In genomic region chr15:41495736-41496599, GRCh38 we compare ENCODE assay signal across 11 cellular contexts. TPM values are rescaled to one million over a fixed set of nuclear protein-coding genes. Genes with fewer than 3 reads are reported as not detected.
DNase-seq lines count a peak whose midpoint lies in the region; ATAC-seq and TF ChIP-seq lines count a peak whose summit lies in the region.
"Had no signal": no experiment of that assay in that cellular context is flagged by ENCODE, and none has a peak within 500 bp of the region (broad histone marks: within the 10 kb centered on the region; RNA-seq: fewer than 3 reads in every experiment).

No MANE protein-coding gene starts in this region.

- 6% methylated on average over 19 of the region's 59 CpGs for WGBS in right lobe of liver (ENCODE audit: insufficient coverage, low coverage, low lambda C conversion rate, missing lambda C conversion rate)
- WGBS in stomach, 5 donors, result 12 to 43% (median 21%) methylated on average over 25 to 59 of the region's 59 CpGs

- peaks cover 0 to 27% (median 2%) of the 10 kb centered on the region in 4 donors for H3K4me1 ChIP-seq in right lobe of liver
- H3K4me1 ChIP-seq in stomach, result peaks cover 42 to 51% (median 44%) of the 10 kb centered on the region in 4 donors

- TF ChIP-seq CTCF in right lobe of liver (IDR thresholded peaks at IDR 0.05) (no peak), stomach (IDR thresholded peaks at IDR 0.05) (no peak)

- no peak overlapping the region for H3K27ac Mint-ChIP-seq in activated CD4-positive, alpha-beta T cell treated with anti-CD3 and anti-CD28 coated beads for 36 hours
- H3K27ac Mint-ChIP-seq in central memory CD8-positive, alpha-beta T cell (ENCODE audit: low read depth), result no peak overlapping the region

- H3K36me3 Mint-ChIP-seq in activated CD4-positive, alpha-beta T cell treated with anti-CD3 and anti-CD28 coated beads for 36 hours (ENCODE audit: low read depth), result no peaks in the 10 kb centered on the region
- peaks cover 3% of the 10 kb centered on the region for H3K36me3 Mint-ChIP-seq in central memory CD8-positive, alpha-beta T cell (ENCODE audit: insufficient read depth)

- H3K4me3 ChIP-seq in right lobe of liver (peak overlapping the region; percentile 29 to 52 (median 32)), stomach (peak overlapping the region; percentile 58 to 76 (median 66))

- H3K27ac ChIP-seq in right lobe of liver (peak overlapping the region; percentile 50 to 80 (median 60)), stomach (peak overlapping the region; percentile 76 to 91 (median 85))
- H3K27ac ChIP-seq: adrenal gland had no signal

- no peak for TF ChIP-seq EP300 in stomach (IDR thresholded peaks at IDR 0.05)

- intact Hi-C loops in activated CD4-positive, alpha-beta T cell treated with anti-CD3 and anti-CD28 coated beads for 36 hours (cut with DNase I, micrococcal nuclease), result no loop called here
- intact Hi-C loops in right lobe of liver (cut with DNase I) (no loop called here), stomach (cut with DNase I; ENCODE audit: low total_unique reads) (no loop called here)

- no peak for DNase-seq in activated CD4-positive, alpha-beta T cell treated with anti-CD3 and anti-CD28 coated beads for 36 hours
- no peak for DNase-seq in activated CD4-positive, alpha-beta T cell treated with anti-CD3 and anti-CD28 coated beads, Interleukin-2, amount 50 U/mL, for 48 hours
- no peak for DNase-seq in central memory CD8-positive, alpha-beta T cell (ENCODE audit: low spot score in 2 of 2)
- peak; percentile 83 to 88 (median 86) for DNase-seq in right lobe of liver
- DNase-seq in stomach, result peak; percentile 89
- no peak for DNase-seq in epidermal melanocyte (ENCODE audit: insufficient read length, low spot score)
- no peak for DNase-seq in Kasumi-1 (lab: John Stamatoyannopoulos, UW)

- H3K27me3 ChIP-seq in right lobe of liver, result no peaks in the 10 kb centered on the region
- peaks cover 0 to 84% (median 22%) of the 10 kb centered on the region in 3 donors for H3K27me3 ChIP-seq in stomach
- H3K27me3 ChIP-seq: adrenal gland had no signal

- H3K4me3 Mint-ChIP-seq in activated CD4-positive, alpha-beta T cell treated with anti-CD3 and anti-CD28 coated beads for 36 hours, result peak overlapping the region; percentile 55
- H3K4me3 Mint-ChIP-seq in central memory CD8-positive, alpha-beta T cell, result peak overlapping the region; percentile 64

- no peak for ATAC-seq in activated CD4-positive, alpha-beta T cell treated with anti-CD3 and anti-CD28 coated beads for 36 hours
- ATAC-seq in central memory CD8-positive, alpha-beta T cell (replicated peaks; ENCODE audit: extremely low read depth, poor library complexity, severe bottlenecking), result no peak
- ATAC-seq in right lobe of liver (peak; percentile 80 to 86 (median 85)), GM21723 (IDR thresholded peaks at IDR 0.05; ENCODE audit: unreplicated experiment) (no peak)

- no peaks in the 10 kb centered on the region for H3K9me3 ChIP-seq in right lobe of liver
- H3K9me3 ChIP-seq in stomach, result no peaks in the 10 kb centered on the region
- H3K9me3 ChIP-seq: adrenal gland had no signal

- no peaks in the 10 kb centered on the region for H3K36me3 ChIP-seq in right lobe of liver
- H3K36me3 ChIP-seq in stomach, result no peaks in the 10 kb centered on the region
- H3K36me3 ChIP-seq: adrenal gland had no signal

- no peaks in the 10 kb centered on the region for H3K9me3 Mint-ChIP-seq in activated CD4-positive, alpha-beta T cell treated with anti-CD3 and anti-CD28 coated beads for 36 hours (ENCODE audit: low read depth)
- no peaks in the 10 kb centered on the region for H3K9me3 Mint-ChIP-seq in central memory CD8-positive, alpha-beta T cell

- CTCF ChIA-PET in activated CD4-positive, alpha-beta T cell treated with anti-CD3 and anti-CD28 coated beads for 36 hours (lab: Charles Lee), result interaction anchor here (0.6 to 1.3 kb wide), 5 partner anchors 9 to 107 kb away, joined by 3 to 5 read pairs (median 3); no protein-coding TSS in a partner anchor

- peaks cover 23% of the 10 kb centered on the region for H3K4me1 Mint-ChIP-seq in activated CD4-positive, alpha-beta T cell treated with anti-CD3 and anti-CD28 coated beads for 36 hours
- H3K4me1 Mint-ChIP-seq in central memory CD8-positive, alpha-beta T cell, result peaks cover 15% of the 10 kb centered on the region

- POLR2A ChIA-PET in activated CD4-positive, alpha-beta T cell treated with anti-CD3 and anti-CD28 coated beads for 36 hours (lab: Charles Lee), result interaction anchor here (0.6 kb wide), 1 partner anchor 135 kb away, joined by 3 read pairs; no protein-coding TSS in a partner anchor

- H3K27me3 Mint-ChIP-seq in activated CD4-positive, alpha-beta T cell treated with anti-CD3 and anti-CD28 coated beads for 36 hours, result peaks cover 58% of the 10 kb centered on the region
- H3K27me3 Mint-ChIP-seq in central memory CD8-positive, alpha-beta T cell, result peaks cover 64% of the 10 kb centered on the region

- TF ChIP-seq POLR2A in right lobe of liver (IDR thresholded peaks at IDR 0.05), result peak; percentile 41
- no peak for TF ChIP-seq POLR2A in stomach (IDR thresholded peaks at IDR 0.05)

RNA-seq across cellular contexts. Expression of gene ITPKA, which starts 2.3 kb away (rescaled TPM):
- total RNA-seq in activated CD4-positive, alpha-beta T cell treated with anti-CD3 and anti-CD28 coated beads for 36 hours, result 1 to 10 TPM; 2.5 to 4.2 TPM
- total RNA-seq in right lobe of liver, result 10 to 100 TPM in 2 of 6 experiments, 1 to 10 TPM in 1, under 1 TPM in 3; 0.60 to 15.5 (median 1.4) TPM
- total RNA-seq in stomach, result 100 to 1,000 TPM in 1 of 5 donors, 10 to 100 TPM in 3, 1 to 10 TPM in 1; 3.6 to 308 (median 30.9) TPM
- 10 to 100 TPM in 1 of 3 donors, 1 to 10 TPM in 2; 3.0 to 35.7 (median 6.8) TPM for polyA plus RNA-seq in stomach
- total RNA-seq: skeletal muscle tissue had no signal

RNA-seq across cellular contexts. Expression of gene LTK, which starts 17.7 kb away (rescaled TPM):
- total RNA-seq in activated CD4-positive, alpha-beta T cell treated with anti-CD3 and anti-CD28 coated beads for 36 hours, result under 1 TPM in 1 of 2 experiments, not detected in 1; 0.11 TPM
- total RNA-seq in right lobe of liver (1 to 10 TPM in 4 of 6 experiments, under 1 TPM in 2; 0.56 to 3.3 (median 1.8) TPM), stomach (10 to 100 TPM in 2 of 5 donors, 1 to 10 TPM in 3; 4.9 to 25.2 (median 9.7) TPM)
- polyA plus RNA-seq in stomach, result 1 to 10 TPM; 1.2 to 3.5 (median 1.7) TPM
- total RNA-seq: frontal cortex had no signal

RNA-seq across cellular contexts. Expression of gene RPAP1, which starts 48.1 kb away (rescaled TPM):
- total RNA-seq in activated CD4-positive, alpha-beta T cell treated with anti-CD3 and anti-CD28 coated beads for 36 hours, result 10 to 100 TPM; 49.6 to 56.8 TPM
- total RNA-seq in right lobe of liver (10 to 100 TPM; 13.9 to 20.8 (median 17.9) TPM), stomach (10 to 100 TPM in 3 of 5 donors, 1 to 10 TPM in 2; 1.8 to 17.4 (median 14.8) TPM)
- polyA plus RNA-seq in stomach, result 10 to 100 TPM in 1 of 3 donors, 1 to 10 TPM in 2; 6.0 to 10.6 (median 8.5) TPM

Comparison
In these comparisons a context has a peak if more than half of its experiments do, and no peak if none do; other contexts are left out.
1. ATAC-seq: peak in right lobe of liver (4 of 4); none in activated CD4-positive, alpha-beta T cell treated with anti-CD3 and anti-CD28 coated beads for 36 hours (single experiment), central memory CD8-positive, alpha-beta T cell (single experiment) and GM21723 (single experiment).
2. DNase-seq: peak in right lobe of liver (3 of 3) and stomach (single experiment); none in activated CD4-positive, alpha-beta T cell treated with anti-CD3 and anti-CD28 coated beads for 36 hours (single experiment), activated CD4-positive, alpha-beta T cell treated with anti-CD3 and anti-CD28 coated beads, Interleukin-2, amount 50 U/mL, for 48 hours (0 of 2), central memory CD8-positive, alpha-beta T cell (0 of 2), epidermal melanocyte (single experiment) and Kasumi-1 (0 of 2).